ENCODE assay signal across 17 cellular contexts in genomic region chr9:34001308-34001707, GRCh38. TPM values are rescaled to one million over a fixed set of nuclear protein-coding genes. Genes with fewer than 3 reads are reported as not detected.
DNase-seq lines count a peak whose midpoint lies in the region; ATAC-seq and TF ChIP-seq lines count a peak whose summit lies in the region.
"Had no signal": no experiment of that assay in that cellular context is flagged by ENCODE, and none has a peak within 500 bp of the region (broad histone marks: within the 10 kb centered on the region; RNA-seq: fewer than 3 reads in every experiment).

No MANE protein-coding gene starts in this region.

- intact Hi-C loops in Right ventricle myocardium superior (cut with DNase I) (no loop called here), heart right ventricle (cut with DNase I) (loop anchor here in 1 of 10 donors (10.0 kb wide), 1 partner anchor 253 kb away; no protein-coding TSS in a partner anchor), psoas muscle (cut with DNase I) (no loop called here)

- DNase-seq in Right ventricle myocardium superior (no peak), heart right ventricle (no peak), left kidney (ENCODE audit: low read depth, low spot score) (peak; percentile 67), psoas muscle (no peak), AG08395 (ENCODE audit: low spot score) (no peak), DMS114 treated with DMSO at 0.1 percent for 48 hours (lab: John Stamatoyannopoulos, UW; ENCODE audit: unreplicated experiment) (no peak), NCI-H526 treated with DMSO at 0.1 percent for 48 hours (lab: John Stamatoyannopoulos, UW) (no peak)
- DNase-seq: AML-193; Caco-2; CD8-positive, alpha-beta memory T cell; DMS53; GF-D8; GM23248 had no signal

- no peaks in the 10 kb centered on the region for H3K27me3 ChIP-seq in heart right ventricle
- no peaks in the 10 kb centered on the region for H3K27me3 ChIP-seq in psoas muscle (ENCODE audit: insufficient read depth in 3 of 3, low read length in 2 of 3)
- H3K27me3 ChIP-seq: BLaER1 had no signal

- TF ChIP-seq CTCF in heart right ventricle (IDR thresholded peaks at IDR 0.05) (no peak), psoas muscle (IDR thresholded peaks at IDR 0.05) (no peak)

- no peaks in the 10 kb centered on the region for H3K9me3 ChIP-seq in heart right ventricle
- no peaks in the 10 kb centered on the region for H3K9me3 ChIP-seq in psoas muscle
- H3K9me3 ChIP-seq: BLaER1, Caco-2 had no signal

- peaks cover 0 to 3% (median 0%) of the 10 kb centered on the region in 9 donors for H3K4me1 ChIP-seq in heart right ventricle
- peaks cover 17% of the 10 kb centered on the region for H3K4me1 ChIP-seq in psoas muscle
- H3K4me1 ChIP-seq: BLaER1, Caco-2 had no signal

- H3K4me3 ChIP-seq in heart right ventricle (no peak overlapping the region), psoas muscle (no peak overlapping the region)
- H3K4me3 ChIP-seq: BLaER1, GM23248 had no signal

- WGBS in heart right ventricle, 2 donors: 62 to 63% methylated on average over 3 of the region's 3 CpGs
- WGBS in psoas muscle, 3 donors: 31 to 43% (median 31%) methylated on average over 3 of the region's 3 CpGs

- H3K36me3 ChIP-seq in heart right ventricle (peaks cover 0 to 64% (median 8%) of the 10 kb centered on the region in 9 donors), psoas muscle (ENCODE audit: insufficient read depth in 1 of 2, low read depth in 1 of 2) (peaks cover 4 to 32% of the 10 kb centered on the region in 2 donors)

- ATAC-seq in Right ventricle myocardium superior (ENCODE audit: poor library complexity) (peak; percentile 55), heart right ventricle (no peak), psoas muscle (peak; percentile 79 to 85 (median 82)), GM18517 (IDR thresholded peaks at IDR 0.05; ENCODE audit: unreplicated experiment) (no peak)
- ATAC-seq: HCT116 had no signal

- no peak overlapping the region for H3K27ac ChIP-seq in heart right ventricle
- H3K27ac ChIP-seq in psoas muscle: peak overlapping the region; percentile 75
- H3K27ac ChIP-seq: 22Rv1, BLaER1, GM23248 had no signal

RNA-seq across cellular contexts. Expression of gene UBAP2, which starts 47.4 kb away (rescaled TPM):
- total RNA-seq in Right ventricle myocardium superior (26.6 TPM), heart right ventricle (10 to 100 TPM; 23.5 to 36.9 (median 27.9) TPM), psoas muscle (10 to 100 TPM; 31.5 to 46.3 (median 44.2) TPM)
- polyA plus RNA-seq in heart right ventricle (10 to 100 TPM; 11.7 to 20.1 TPM), psoas muscle (10 to 100 TPM; 14.4 to 18.7 (median 18.1) TPM)

Comparison
In these comparisons a context has a peak if more than half of its experiments do, and no peak if none do; other contexts are left out.
1. ATAC-seq: peak in Right ventricle myocardium superior (single experiment) and psoas muscle (4 of 4); none in heart right ventricle (0 of 8) and GM18517 (single experiment).